ENCODE assay signal across 11 cellular contexts in genomic region chr12:51008329-51008728, GRCh38. TPM values are rescaled to one million over a fixed set of nuclear protein-coding genes. Genes with fewer than 3 reads are reported as not detected.
DNase-seq lines count a peak whose midpoint lies in the region; ATAC-seq and TF ChIP-seq lines count a peak whose summit lies in the region.
"Had no signal": no experiment of that assay in that cellular context is flagged by ENCODE, and none has a peak within 500 bp of the region (broad histone marks: within the 10 kb centered on the region; RNA-seq: fewer than 3 reads in every experiment).

No MANE protein-coding gene starts in this region.

- CTCF ChIA-PET in OCI-LY7 (lab: Charles Lee; ENCODE audit: unreplicated experiment) = interaction anchor here (1.2 kb wide), 1 partner anchor 221 kb away, joined by 3 read pairs; no protein-coding TSS in a partner anchor

- H3K4me3 Mint-ChIP-seq in CD14-positive monocyte (peak overlapping the region in 1 of 2 donors; percentile 85), osteocyte (ENCODE audit: unreplicated experiment) (no peak overlapping the region)
- H3K4me3 Mint-ChIP-seq in stimulated activated memory B cell treated with anti-CD40 and anti-IgM and Interleukin-4, amounts not matched to agents 10 μg/mL and 1 μg/mL and 100 μg/mL, for 72 hours = no peak overlapping the region

- H3K79me2 ChIP-seq in OCI-LY7 (ENCODE audit: insufficient read depth, low read depth, low read length) = peaks cover 15% of the 10 kb centered on the region; the same call in 1 of the 2 replicates

- no peaks in the 10 kb centered on the region for H3K9me2 ChIP-seq in OCI-LY7 (ENCODE audit: insufficient read depth, low read length)

- no peaks in the 10 kb centered on the region for H3K4me1 ChIP-seq in OCI-LY7 (ENCODE audit: insufficient read depth, low read length, poor library complexity, severe bottlenecking)

- no peaks in the 10 kb centered on the region for H3K27me3 ChIP-seq in layer of hippocampus (ENCODE audit: control insufficient read depth, insufficient read depth, low read length)

- peaks cover 32% of the 10 kb centered on the region for H3K4me1 Mint-ChIP-seq in CD14-positive monocyte
- H3K4me1 Mint-ChIP-seq in stimulated activated memory B cell treated with anti-CD40 and anti-IgM and Interleukin-4, amounts not matched to agents 10 μg/mL and 1 μg/mL and 100 μg/mL, for 72 hours = peaks cover 6% of the 10 kb centered on the region
- peaks cover 18% of the 10 kb centered on the region for H3K4me1 Mint-ChIP-seq in osteocyte (ENCODE audit: unreplicated experiment)

- H3K36me3 Mint-ChIP-seq in CD14-positive monocyte = peaks cover 37 to 44% of the 10 kb centered on the region in 2 donors
- peaks cover 30% of the 10 kb centered on the region for H3K36me3 Mint-ChIP-seq in stimulated activated memory B cell treated with anti-CD40 and anti-IgM and Interleukin-4, amounts not matched to agents 10 μg/mL and 1 μg/mL and 100 μg/mL, for 72 hours
- H3K36me3 Mint-ChIP-seq in osteocyte (ENCODE audit: unreplicated experiment) = peaks cover 15% of the 10 kb centered on the region

- DNase-seq in CD14-positive monocyte (ENCODE audit: low spot score) = no peak
- DNase-seq in NCI-H524 (lab: John Stamatoyannopoulos, UW) = peak; percentile 72 to 92
- DNase-seq in iPS-NIHi11 (ENCODE audit: low spot score) = no peak
- no peak for DNase-seq in AG08395 (ENCODE audit: low spot score)
- no peak for DNase-seq in OCI-LY7 (ENCODE audit: low spot score)
- no peak for DNase-seq in osteocyte (ENCODE audit: extremely low spot score, unreplicated experiment)
- DNase-seq: NCI-H1436 treated with DMSO at 0.1 percent for 48 hours had no signal

- POLR2A ChIA-PET in OCI-LY7 (lab: Charles Lee) = interaction anchor here (0.5 kb wide), 1 partner anchor 68 kb away, joined by 7 read pairs; no protein-coding TSS in a partner anchor

- no TSS peak for BruUV-seq in OCI-LY7 (replicated peaks; lab: Mats Ljungman, UMichigan)

- H3K4me3 ChIP-seq in OCI-LY7 (ENCODE audit: low read depth, low read length, poor library complexity, severe bottlenecking) = no peak overlapping the region

- H3K27me3 Mint-ChIP-seq in CD14-positive monocyte (ENCODE audit: low read depth in 3 of 3) = peaks cover 0 to 1% (median 0%) of the 10 kb centered on the region in 3 donors
- no peaks in the 10 kb centered on the region for H3K27me3 Mint-ChIP-seq in stimulated activated memory B cell treated with anti-CD40 and anti-IgM and Interleukin-4, amounts not matched to agents 10 μg/mL and 1 μg/mL and 100 μg/mL, for 72 hours
- H3K27me3 Mint-ChIP-seq in osteocyte (ENCODE audit: unreplicated experiment) = no peaks in the 10 kb centered on the region

- no peak for ATAC-seq in stimulated activated memory B cell treated with anti-CD40 and anti-IgM and Interleukin-4, amounts not matched to agents 10 μg/mL and 1 μg/mL and 100 μg/mL, for 72 hours

- H4K20me1 ChIP-seq in OCI-LY7 (ENCODE audit: insufficient read depth, low read length) = no peaks in the 10 kb centered on the region

- H3K27ac ChIP-seq in layer of hippocampus (ENCODE audit: low read depth, low read length) = peak overlapping the region; percentile 39
- H3K27ac ChIP-seq in OCI-LY7 (ENCODE audit: low read depth, low read length, poor library complexity, severe bottlenecking) = no peak overlapping the region

- H3K9me3 ChIP-seq in OCI-LY7 (ENCODE audit: low read length) = no peaks in the 10 kb centered on the region

- peak overlapping the region; percentile 34 to 96 (median 89) for H3K27ac Mint-ChIP-seq in CD14-positive monocyte
- peak overlapping the region; percentile 82 for H3K27ac Mint-ChIP-seq in stimulated activated memory B cell treated with anti-CD40 and anti-IgM and Interleukin-4, amounts not matched to agents 10 μg/mL and 1 μg/mL and 100 μg/mL, for 72 hours
- no peak overlapping the region for H3K27ac Mint-ChIP-seq in osteocyte (ENCODE audit: unreplicated experiment)

- H3K9me3 Mint-ChIP-seq in CD14-positive monocyte = no peaks in the 10 kb centered on the region
- no peaks in the 10 kb centered on the region for H3K9me3 Mint-ChIP-seq in stimulated activated memory B cell treated with anti-CD40 and anti-IgM and Interleukin-4, amounts not matched to agents 10 μg/mL and 1 μg/mL and 100 μg/mL, for 72 hours
- H3K9me3 Mint-ChIP-seq in osteocyte (ENCODE audit: unreplicated experiment) = no peaks in the 10 kb centered on the region
- H3K9me3 Mint-ChIP-seq: activated T-helper 1 cell treated with anti-CD3 and anti-CD28 coated beads, Interleukin-12 subunit alpha, Interleukin-12 subunit beta, Interleukin-2, Interleukin-4 antibody, amounts not matched to agents 30 ng/mL and 10 ng/mL and 1 ng/mL, durations not matched to agents 14 hours and 24 hours and 36 hours had no signal

- intact Hi-C loops in CD14-positive monocyte (cut with micrococcal nuclease) (loop anchor here in 1 of 2 donors (2.0 kb wide), 1 partner anchor 16 kb away; no protein-coding TSS in a partner anchor), OCI-LY7 (cut with micrococcal nuclease; ENCODE audit: unreplicated experiment) (no loop called here)

- H3K4me2 ChIP-seq in OCI-LY7 (ENCODE audit: low read length) = no peak overlapping the region

- no peak overlapping the region for H2AFZ ChIP-seq in OCI-LY7 (ENCODE audit: low read length)

- TF ChIP-seq CTCF in CD14-positive monocyte (IDR thresholded peaks at IDR 0.05) (no peak), OCI-LY7 (conservative IDR thresholded peaks at IDR 0.05; ENCODE audit: low read length) (no peak), osteocyte (IDR thresholded peaks at IDR 0.05) (no peak)

- H3K36me3 ChIP-seq in OCI-LY7 (ENCODE audit: insufficient read depth, low read length) = peaks cover 45% of the 10 kb centered on the region

RNA-seq across cellular contexts. Expression of gene SLC11A2, which starts 17.9 kb away (rescaled TPM):
- polyA plus RNA-seq in CD14-positive monocyte = 10 to 100 TPM; 11.7 to 14.9 TPM
- total RNA-seq in OCI-LY7 (2014; rRNA removed; shearing (Covaris generic)) = 28.2 and 35.0 TPM in 2 replicates
- total RNA-seq in OCI-LY7 (2022) (43.4 and 43.6 TPM in 2 replicates), osteocyte (42.6 and 51.8 TPM in 2 replicates)

RNA-seq across cellular contexts. Expression of gene LETMD1, which starts 39.8 kb away (rescaled TPM):
- polyA plus RNA-seq in CD14-positive monocyte = 10 to 100 TPM; 13.2 to 16.8 TPM
- total RNA-seq in OCI-LY7 (2014; rRNA removed; shearing (Covaris generic)) = 53.9 and 58.6 TPM in 2 replicates
- total RNA-seq in OCI-LY7 (2022) = 103 and 114 TPM in 2 replicates
- 44.9 and 45.6 TPM in 2 replicates for total RNA-seq in osteocyte

RNA-seq across cellular contexts. Expression of gene HIGD1C, which starts 56.0 kb away (rescaled TPM):
- not detected for polyA plus RNA-seq in CD14-positive monocyte
- not detected in 2 replicates for total RNA-seq in OCI-LY7 (2014; rRNA removed; shearing (Covaris generic))
- total RNA-seq in OCI-LY7 (2022) (not detected in 2 replicates), osteocyte (not detected in 2 replicates)
- total RNA-seq: activated T-helper 1 cell treated with anti-CD3 and anti-CD28 coated beads, Interleukin-12 subunit alpha, Interleukin-12 subunit beta, Interleukin-2, Interleukin-4 antibody, amounts not matched to agents 30 ng/mL and 10 ng/mL and 1 ng/mL, durations not matched to agents 14 hours and 24 hours and 36 hours had no signal
- polyA plus RNA-seq: adipose tissue had no signal

Comparison
In these comparisons a context has a peak if more than half of its experiments do, and no peak if none do; other contexts are left out.
1. DNase-seq: peak in NCI-H524 (2 of 2); none in CD14-positive monocyte (single experiment), iPS-NIHi11 (single experiment), AG08395 (single experiment), OCI-LY7 (single experiment) and osteocyte (single experiment).